19 cellular contexts compared by ENCODE assay signal in genomic region chr10:11338160-11338844, GRCh38.
A peak's percentile ranks its signal among the peaks of the same experiment; 100 is the strongest.
DNase-seq lines count a peak whose midpoint lies in the region; ATAC-seq and TF ChIP-seq lines count a peak whose summit lies in the region.
"Had no signal": no experiment of that assay in that cellular context is flagged by ENCODE, and none has a peak within 500 bp of the region (broad histone marks: within the 10 kb centered on the region; RNA-seq: fewer than 3 reads in every experiment).

No MANE protein-coding gene starts in this region.

- no peak overlapping the region for H3K27ac ChIP-seq in CD4-positive, alpha-beta T cell (ENCODE audit: low read depth, low read length)
- H3K27ac ChIP-seq: 22Rv1, left lung, transverse colon had no signal

- H3K9me3 ChIP-seq in CD4-positive, alpha-beta T cell (ENCODE audit: control insufficient read depth, low read length) = no peaks in the 10 kb centered on the region
- H3K9me3 ChIP-seq: left lung, transverse colon had no signal

- no peak for ATAC-seq in CD4-positive, alpha-beta T cell (ENCODE audit: poor library complexity)
- no peak for ATAC-seq in activated naive CD8-positive, alpha-beta T cell treated with anti-CD3 and anti-CD28 coated beads, Interleukin-2, amount 50 U/mL, for 24 hours
- peak in 1 of 2 donors; percentile 8 for ATAC-seq in naive thymus-derived CD8-positive, alpha-beta T cell

- peaks cover 21% of the 10 kb centered on the region for H3K36me3 Mint-ChIP-seq in activated CD4-positive, alpha-beta T cell treated with anti-CD3 and anti-CD28 coated beads, Interleukin-2, amount 10 ng/mL, durations not matched to agents 7 days and 5 days (ENCODE audit: low read depth)
- peaks cover 22% of the 10 kb centered on the region for H3K36me3 Mint-ChIP-seq in CD4-positive, alpha-beta T cell (ENCODE audit: low read depth)
- H3K36me3 Mint-ChIP-seq in activated naive CD8-positive, alpha-beta T cell treated with anti-CD3 and anti-CD28 coated beads, Interleukin-2, amount 50 U/mL, for 24 hours (ENCODE audit: low read depth) = peaks cover 16% of the 10 kb centered on the region
- H3K36me3 Mint-ChIP-seq in naive thymus-derived CD8-positive, alpha-beta T cell = peaks cover 0 to 25% (median 8%) of the 10 kb centered on the region in 3 donors

- H3K27me3 ChIP-seq in CD4-positive, alpha-beta T cell (ENCODE audit: control insufficient read depth, insufficient read depth, low read length) = no peaks in the 10 kb centered on the region
- H3K27me3 ChIP-seq: left lung, transverse colon had no signal

- H3K4me3 Mint-ChIP-seq in activated CD4-positive, alpha-beta T cell treated with anti-CD3 and anti-CD28 coated beads, Interleukin-2, amount 10 ng/mL, durations not matched to agents 7 days and 5 days = no peak overlapping the region
- H3K4me3 Mint-ChIP-seq in CD4-positive, alpha-beta T cell = no peak overlapping the region
- H3K4me3 Mint-ChIP-seq in activated naive CD8-positive, alpha-beta T cell treated with anti-CD3 and anti-CD28 coated beads, Interleukin-2, amount 50 U/mL, for 24 hours = no peak overlapping the region
- peak overlapping the region in 4 of 10 donors; percentile 19 to 64 (median 50) for H3K4me3 Mint-ChIP-seq in naive thymus-derived CD8-positive, alpha-beta T cell
- H3K4me3 Mint-ChIP-seq: H9 had no signal

- no peak for TF ChIP-seq CTCF in CD4-positive, alpha-beta T cell (IDR thresholded peaks at IDR 0.05)

- H3K27me3 Mint-ChIP-seq in activated CD4-positive, alpha-beta T cell treated with anti-CD3 and anti-CD28 coated beads, Interleukin-2, amount 10 ng/mL, durations not matched to agents 7 days and 5 days = no peaks in the 10 kb centered on the region
- H3K27me3 Mint-ChIP-seq in CD4-positive, alpha-beta T cell = no peaks in the 10 kb centered on the region
- no peaks in the 10 kb centered on the region for H3K27me3 Mint-ChIP-seq in activated naive CD8-positive, alpha-beta T cell treated with anti-CD3 and anti-CD28 coated beads, Interleukin-2, amount 50 U/mL, for 24 hours
- H3K27me3 Mint-ChIP-seq in naive thymus-derived CD8-positive, alpha-beta T cell = no peaks in the 10 kb centered on the region

- H3K4me1 Mint-ChIP-seq in activated CD4-positive, alpha-beta T cell treated with anti-CD3 and anti-CD28 coated beads, Interleukin-2, amount 10 ng/mL, durations not matched to agents 7 days and 5 days = peaks cover 12% of the 10 kb centered on the region
- H3K4me1 Mint-ChIP-seq in CD4-positive, alpha-beta T cell (ENCODE audit: low read depth) = peaks cover 55% of the 10 kb centered on the region
- peaks cover 25% of the 10 kb centered on the region for H3K4me1 Mint-ChIP-seq in activated naive CD8-positive, alpha-beta T cell treated with anti-CD3 and anti-CD28 coated beads, Interleukin-2, amount 50 U/mL, for 24 hours
- H3K4me1 Mint-ChIP-seq in naive thymus-derived CD8-positive, alpha-beta T cell = peaks cover 16 to 45% (median 38%) of the 10 kb centered on the region in 4 donors

- POLR2A ChIA-PET in activated CD4-positive, alpha-beta T cell treated with anti-CD3 and anti-CD28 coated beads, Interleukin-2, amount 10 ng/mL, durations not matched to agents 7 days and 5 days (lab: Charles Lee) = interaction anchor here (0.7 kb wide), 1 partner anchor 45 kb away, joined by 4 read pairs; no protein-coding TSS in a partner anchor
- POLR2A ChIA-PET in CD4-positive, alpha-beta T cell (lab: Charles Lee) = interaction anchor here (0.9 to 1.7 kb wide), 2 partner anchors 19 to 70 kb away, joined by 3 to 5 read pairs; no protein-coding TSS in a partner anchor
- POLR2A ChIA-PET in naive thymus-derived CD8-positive, alpha-beta T cell (lab: Charles Lee) = interaction anchor here (0.8 to 1.6 kb wide), 5 partner anchors 9 to 61 kb away, joined by 3 to 5 read pairs (median 3); no protein-coding TSS in a partner anchor

- H3K9me3 Mint-ChIP-seq in activated CD4-positive, alpha-beta T cell treated with anti-CD3 and anti-CD28 coated beads, Interleukin-2, amount 10 ng/mL, durations not matched to agents 7 days and 5 days = no peaks in the 10 kb centered on the region
- no peaks in the 10 kb centered on the region for H3K9me3 Mint-ChIP-seq in CD4-positive, alpha-beta T cell
- H3K9me3 Mint-ChIP-seq in activated naive CD8-positive, alpha-beta T cell treated with anti-CD3 and anti-CD28 coated beads, Interleukin-2, amount 50 U/mL, for 24 hours = no peaks in the 10 kb centered on the region
- H3K9me3 Mint-ChIP-seq in naive thymus-derived CD8-positive, alpha-beta T cell = no peaks in the 10 kb centered on the region
- H3K9me3 Mint-ChIP-seq: activated T-cell treated with anti-CD3 and anti-CD28 coated beads, Interleukin-2, amount 50 U/mL, for 4 hours; H9 had no signal

- intact Hi-C loops in CD4-positive, alpha-beta T cell (cut with DNase I, micrococcal nuclease) = no loop called here

- H3K27ac Mint-ChIP-seq in activated CD4-positive, alpha-beta T cell treated with anti-CD3 and anti-CD28 coated beads, Interleukin-2, amount 10 ng/mL, durations not matched to agents 7 days and 5 days = peak overlapping the region; percentile 39
- peak overlapping the region; percentile 74 for H3K27ac Mint-ChIP-seq in CD4-positive, alpha-beta T cell
- H3K27ac Mint-ChIP-seq in activated naive CD8-positive, alpha-beta T cell treated with anti-CD3 and anti-CD28 coated beads, Interleukin-2, amount 50 U/mL, for 24 hours = peak overlapping the region; percentile 66
- H3K27ac Mint-ChIP-seq in naive thymus-derived CD8-positive, alpha-beta T cell = peak overlapping the region in 9 of 10 donors; percentile 52 to 93 (median 75)
- H3K27ac Mint-ChIP-seq: H9 had no signal

- no peak for DNase-seq in activated CD4-positive, alpha-beta T cell treated with anti-CD3 and anti-CD28 coated beads, Interleukin-2, amount 10 ng/mL, durations not matched to agents 7 days and 5 days
- DNase-seq in activated CD4-positive, alpha-beta T cell treated with anti-CD3 and anti-CD28 coated beads, Interleukin-2, amount 50 U/mL, for 48 hours = no peak
- DNase-seq in CD4-positive, alpha-beta T cell = no peak
- no peak for DNase-seq in activated naive CD8-positive, alpha-beta T cell treated with anti-CD3 and anti-CD28 coated beads, Interleukin-2, amount 50 U/mL, for 24 hours
- DNase-seq in naive thymus-derived CD8-positive, alpha-beta T cell = no peak
- no peak for DNase-seq in DMS 273 treated with DMSO at 0.1 percent for 48 hours (lab: John Stamatoyannopoulos, UW)
- no peak for DNase-seq in AML-193 (lab: John Stamatoyannopoulos, UW)
- DNase-seq in AG20443 (ENCODE audit: low spot score) = no peak
- DNase-seq: activated CD4-positive, alpha-beta T cell treated with anti-CD3 and anti-CD28 coated beads for 4 hours; cerebellar nuclear complex; effector memory CD4-positive, alpha-beta T cell; H9; NCI-H1436; NCI-H2171 treated with DMSO at 0.1 percent for 48 hours; SHP77; transverse colon had no signal

- CTCF ChIA-PET in activated CD4-positive, alpha-beta T cell treated with anti-CD3 and anti-CD28 coated beads, Interleukin-2, amount 10 ng/mL, durations not matched to agents 7 days and 5 days (lab: Charles Lee) = no interaction called here
- CTCF ChIA-PET in CD4-positive, alpha-beta T cell (lab: Charles Lee) = no interaction called here
